In the genomic region with DNA sequence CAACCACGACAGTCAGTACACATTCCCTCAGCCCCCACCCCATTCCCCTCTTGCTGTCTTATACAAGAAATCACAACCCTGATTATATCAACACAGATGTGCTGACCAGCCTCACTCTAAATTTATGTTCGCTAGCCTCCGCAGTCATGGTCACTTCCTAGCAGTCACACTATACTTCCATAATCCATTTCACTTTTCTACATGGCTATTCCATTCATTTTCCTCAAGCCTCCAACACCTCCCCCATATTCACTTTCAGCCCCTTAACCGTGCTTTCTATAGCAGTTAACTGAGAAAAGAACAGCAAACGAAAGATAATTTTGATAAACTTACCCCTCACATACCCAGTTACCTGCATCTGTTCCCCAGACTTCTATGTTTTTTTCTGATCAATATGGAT, we compare ENCODE assay signal across 19 cellular contexts. TPM values are rescaled to one million over a fixed set of nuclear protein-coding genes. Genes with fewer than 3 reads are reported as not detected.
DNase-seq lines count a peak whose midpoint lies in the region; ATAC-seq and TF ChIP-seq lines count a peak whose summit lies in the region.
"Had no signal": no experiment of that assay in that cellular context is flagged by ENCODE, and none has a peak within 500 bp of the region (broad histone marks: within the 10 kb centered on the region; RNA-seq: fewer than 3 reads in every experiment).

No MANE protein-coding gene starts in this region.

- H3K27me3 Mint-ChIP-seq in CD14-positive monocyte (ENCODE audit: low read depth in 3 of 3), result no peaks in the 10 kb centered on the region
- H3K27me3 Mint-ChIP-seq in CD8-positive, alpha-beta memory T cell, result no peaks in the 10 kb centered on the region
- no peaks in the 10 kb centered on the region for H3K27me3 Mint-ChIP-seq in activated naive CD8-positive, alpha-beta T cell treated with anti-CD3 and anti-CD28 coated beads, Interleukin-2, amount 50 U/mL, for 24 hours
- H3K27me3 Mint-ChIP-seq in naive thymus-derived CD8-positive, alpha-beta T cell, result no peaks in the 10 kb centered on the region
- H3K27me3 Mint-ChIP-seq: T-cell had no signal

- CTCF ChIA-PET in CD8-positive, alpha-beta memory T cell (lab: Charles Lee), result no interaction called here

- no peaks in the 10 kb centered on the region for H3K9me3 ChIP-seq in CD8-positive, alpha-beta memory T cell (ENCODE audit: low read length)
- no peaks in the 10 kb centered on the region for H3K9me3 ChIP-seq in mucosa of descending colon
- H3K9me3 ChIP-seq: HAP-1, heart right ventricle, right lobe of liver, stomach, uterus had no signal

- no peak overlapping the region for H3K27ac ChIP-seq in CD8-positive, alpha-beta memory T cell (ENCODE audit: low read depth, low read length)
- H3K27ac ChIP-seq: heart right ventricle, right lobe of liver, uterus had no signal

- intact Hi-C loops in CD14-positive monocyte (cut with micrococcal nuclease), result no loop called here
- intact Hi-C loops in mucosa of descending colon (cut with DNase I, micrococcal nuclease), result no loop called here

- H3K4me3 Mint-ChIP-seq in CD14-positive monocyte, result no peak overlapping the region
- peak overlapping the region; percentile 20 to 65 (median 25) for H3K4me3 Mint-ChIP-seq in CD8-positive, alpha-beta memory T cell
- H3K4me3 Mint-ChIP-seq in activated naive CD8-positive, alpha-beta T cell treated with anti-CD3 and anti-CD28 coated beads, Interleukin-2, amount 50 U/mL, for 24 hours, result no peak overlapping the region
- peak overlapping the region in 8 of 10 donors; percentile 13 to 66 (median 42) for H3K4me3 Mint-ChIP-seq in naive thymus-derived CD8-positive, alpha-beta T cell

- TF ChIP-seq CTCF in CD14-positive monocyte (IDR thresholded peaks at IDR 0.05) (no peak), mucosa of descending colon (IDR thresholded peaks at IDR 0.05) (no peak)

- peaks cover 73% of the 10 kb centered on the region for H3K4me1 Mint-ChIP-seq in CD14-positive monocyte
- peaks cover 78 to 96% (median 94%) of the 10 kb centered on the region in 3 donors for H3K4me1 Mint-ChIP-seq in CD8-positive, alpha-beta memory T cell
- peaks cover 88% of the 10 kb centered on the region for H3K4me1 Mint-ChIP-seq in activated naive CD8-positive, alpha-beta T cell treated with anti-CD3 and anti-CD28 coated beads, Interleukin-2, amount 50 U/mL, for 24 hours
- peaks cover 38 to 93% (median 85%) of the 10 kb centered on the region in 4 donors for H3K4me1 Mint-ChIP-seq in naive thymus-derived CD8-positive, alpha-beta T cell

- DNase-seq in CD14-positive monocyte (ENCODE audit: low spot score) (no peak), nucleus accumbens (lab: John Stamatoyannopoulos, UW) (no peak), mucosa of descending colon (no peak)
- no peak for DNase-seq in CD8-positive, alpha-beta memory T cell
- DNase-seq in activated naive CD8-positive, alpha-beta T cell treated with anti-CD3 and anti-CD28 coated beads, Interleukin-2, amount 50 U/mL, for 24 hours, result no peak
- DNase-seq in naive thymus-derived CD8-positive, alpha-beta T cell, result no peak
- DNase-seq: heart right ventricle, KG1, mammary epithelial cell, NCI-H1092 treated with DMSO at 0.1 percent for 48 hours, NCI-H2081 treated with DMSO at 0.1 percent for 48 hours, NCI-H524 treated with DMSO at 0.1 percent for 48 hours, occipital lobe, right lobe of liver, stomach, T-cell, uterus had no signal

- peaks cover 19 to 33% of the 10 kb centered on the region in 2 donors for H3K36me3 Mint-ChIP-seq in CD14-positive monocyte
- peaks cover 0 to 50% (median 18%) of the 10 kb centered on the region in 3 donors for H3K36me3 Mint-ChIP-seq in CD8-positive, alpha-beta memory T cell
- peaks cover 23% of the 10 kb centered on the region for H3K36me3 Mint-ChIP-seq in activated naive CD8-positive, alpha-beta T cell treated with anti-CD3 and anti-CD28 coated beads, Interleukin-2, amount 50 U/mL, for 24 hours (ENCODE audit: low read depth)
- H3K36me3 Mint-ChIP-seq in naive thymus-derived CD8-positive, alpha-beta T cell, result peaks cover 0 to 56% (median 7%) of the 10 kb centered on the region in 3 donors

- H3K9me3 Mint-ChIP-seq in CD14-positive monocyte, result no peaks in the 10 kb centered on the region
- no peaks in the 10 kb centered on the region for H3K9me3 Mint-ChIP-seq in CD8-positive, alpha-beta memory T cell
- no peaks in the 10 kb centered on the region for H3K9me3 Mint-ChIP-seq in activated naive CD8-positive, alpha-beta T cell treated with anti-CD3 and anti-CD28 coated beads, Interleukin-2, amount 50 U/mL, for 24 hours
- no peaks in the 10 kb centered on the region for H3K9me3 Mint-ChIP-seq in naive thymus-derived CD8-positive, alpha-beta T cell
- H3K9me3 Mint-ChIP-seq: T-cell had no signal

- no peak for ATAC-seq in activated naive CD8-positive, alpha-beta T cell treated with anti-CD3 and anti-CD28 coated beads, Interleukin-2, amount 50 U/mL, for 24 hours
- no peak for ATAC-seq in naive thymus-derived CD8-positive, alpha-beta T cell
- ATAC-seq in HG03571 (IDR thresholded peaks at IDR 0.05; ENCODE audit: unreplicated experiment) (no peak), mucosa of descending colon (no peak)
- ATAC-seq: heart right ventricle, T-cell had no signal

- no peak overlapping the region for H3K4me3 ChIP-seq in CD8-positive, alpha-beta memory T cell (ENCODE audit: low read length)
- H3K4me3 ChIP-seq in mucosa of descending colon, result no peak overlapping the region
- H3K4me3 ChIP-seq: HAP-1, heart right ventricle, right lobe of liver, stomach, uterus had no signal

- no peaks in the 10 kb centered on the region for H3K27me3 ChIP-seq in CD8-positive, alpha-beta memory T cell (ENCODE audit: insufficient read depth, low read length, poor library complexity, severe bottlenecking)
- H3K27me3 ChIP-seq: heart right ventricle, right lobe of liver, stomach, uterus had no signal

- H3K27ac Mint-ChIP-seq in CD14-positive monocyte, result peak overlapping the region; percentile 11 to 85 (median 67)
- peak overlapping the region in 6 of 8 donors; percentile 2 to 75 (median 57) for H3K27ac Mint-ChIP-seq in CD8-positive, alpha-beta memory T cell
- H3K27ac Mint-ChIP-seq in activated naive CD8-positive, alpha-beta T cell treated with anti-CD3 and anti-CD28 coated beads, Interleukin-2, amount 50 U/mL, for 24 hours, result peak overlapping the region; percentile 34
- peak overlapping the region in 8 of 10 donors; percentile 17 to 66 (median 48) for H3K27ac Mint-ChIP-seq in naive thymus-derived CD8-positive, alpha-beta T cell

- POLR2A ChIA-PET in CD8-positive, alpha-beta memory T cell (lab: Charles Lee), result no interaction called here
- POLR2A ChIA-PET in naive thymus-derived CD8-positive, alpha-beta T cell (lab: Charles Lee), result no interaction called here

- H3K4me1 ChIP-seq in CD8-positive, alpha-beta memory T cell (ENCODE audit: insufficient read depth, low read length), result peaks cover 95% of the 10 kb centered on the region
- H3K4me1 ChIP-seq in mucosa of descending colon (ENCODE audit: low read depth), result peaks cover 45% of the 10 kb centered on the region

- H3K36me3 ChIP-seq in CD8-positive, alpha-beta memory T cell (ENCODE audit: insufficient read depth, low read length), result peaks cover 16% of the 10 kb centered on the region
- H3K36me3 ChIP-seq in mucosa of descending colon (ENCODE audit: low read depth), result no peaks in the 10 kb centered on the region
- H3K36me3 ChIP-seq: right lobe of liver, uterus had no signal

RNA-seq across cellular contexts. Expression of a gene that starts 8.4 kb away (rescaled TPM):
- 10 to 100 TPM; 82.7 to 91.8 TPM for polyA plus RNA-seq in CD14-positive monocyte
- total RNA-seq in CD8-positive, alpha-beta memory T cell, result 100 to 1,000 TPM; 111 to 129 TPM
- 167 TPM for polyA plus RNA-seq in CD8-positive, alpha-beta memory T cell
- total RNA-seq in naive thymus-derived CD8-positive, alpha-beta T cell, result 100 to 1,000 TPM; 196 to 209 TPM
- 100 to 1,000 TPM; 163 to 193 (median 172) TPM for polyA plus RNA-seq in naive thymus-derived CD8-positive, alpha-beta T cell
- total RNA-seq in mucosa of descending colon, result 100 to 1,000 TPM in 1 of 3 donors, 10 to 100 TPM in 2; 72.5 to 111 (median 85.6) TPM

Comparison
In these comparisons a context has a peak if more than half of its experiments do, and no peak if none do; other contexts are left out.
1. H3K4me3 Mint-ChIP-seq: peak in CD8-positive, alpha-beta memory T cell (7 of 7) and naive thymus-derived CD8-positive, alpha-beta T cell (8 of 10); none in CD14-positive monocyte (0 of 2) and activated naive CD8-positive, alpha-beta T cell treated with anti-CD3 and anti-CD28 coated beads, Interleukin-2, amount 50 U/mL, for 24 hours (single experiment).
2. Peak in every context shown above with its lines, with median percentiles within 50 percentile points of each other: H3K27ac Mint-ChIP-seq.